Comparison of ENCODE assay signal across 1 cellular context in genomic region chr4:5942947-5943346, GRCh38.
TF ChIP-seq lines count a peak whose summit lies in the region.

No MANE protein-coding gene starts in this region.

TF ChIP-seq in HepG2, 621 proteins besides CTCF, POLR2A, EP300 and RAD21 (continued from another document):
- TF ChIP-seq, protein P1, sequence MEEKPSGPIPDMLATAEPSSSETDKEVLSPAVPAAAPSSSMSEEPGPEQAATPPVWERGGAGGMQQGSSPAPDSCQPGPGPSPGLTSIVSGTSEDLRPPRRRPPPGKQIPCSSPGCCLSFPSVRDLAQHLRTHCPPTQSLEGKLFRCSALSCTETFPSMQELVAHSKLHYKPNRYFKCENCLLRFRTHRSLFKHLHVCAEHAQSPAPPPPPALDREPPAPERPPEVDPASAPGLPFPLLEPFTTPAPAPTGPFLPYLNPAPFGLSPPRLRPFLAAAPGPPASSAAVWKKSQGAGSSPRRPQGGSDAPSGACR (CRISPR knock-in tag; IDR thresholded peaks at IDR 0.05): no peak
